ENCODE assay signal across 28 cellular contexts in genomic region chr5:88051148-88051547, GRCh38.
"Had no signal": no experiment of that assay in that cellular context is flagged by ENCODE, and none has a peak within 500 bp of the region (broad histone marks: within the 10 kb centered on the region; RNA-seq: fewer than 3 reads in every experiment).

No MANE protein-coding gene starts in this region.

- DNase-seq: hypothalamus; islet precursor cell; left ventricle myocardium inferior; mesendoderm; midbrain; mucosa of descending colon; naive thymus-derived CD4-positive, alpha-beta T cell; nucleus accumbens; right lobe of liver; stimulated activated CD4-positive, alpha-beta T cell treated with anti-CD3 and anti-CD28 coated beads, Interleukin-1b, Interleukin-23, amount 100 ng/mL, for 48 hours; stimulated activated CD4-positive, alpha-beta T cell treated with anti-CD3 and anti-CD28 coated beads, Interleukin-2, amount 100 ng/mL, for 48 hours; stimulated activated CD4-positive, alpha-beta T cell treated with anti-CD3 and anti-CD28 coated beads, Interleukin-4, amount 100 ng/mL, for 4 hours; stimulated activated CD8-positive, alpha-beta memory T cell treated with anti-CD3 and anti-CD28 coated beads, Interleukin-4, amount 100 ng/mL, for 48 hours; stimulated activated naive CD8-positive, alpha-beta T cell treated with anti-CD3 and anti-CD28 coated beads, Interleukin-15, Interleukin-2, amounts not matched to agents 100 U/mL and 50 U/mL, for 24 hours; stomach; testis; thyroid gland; transverse colon; upper lobe of left lung had no signal

- H3K9ac ChIP-seq: parathyroid adenoma had no signal

- H3K4me1 ChIP-seq: left ventricle myocardium inferior, parathyroid adenoma, right atrium auricular region, right lobe of liver, stomach, testis, thyroid gland, transverse colon, upper lobe of left lung, vagina had no signal

- H2AFZ ChIP-seq: parathyroid adenoma had no signal

- H3K4me2 ChIP-seq: smooth muscle cell had no signal

- H3K79me2 ChIP-seq: parathyroid adenoma had no signal

- H3K4me3 ChIP-seq: left ventricle myocardium inferior, lung, mucosa of descending colon, right atrium auricular region, right lobe of liver, smooth muscle cell, stomach, testis, thyroid gland, transverse colon, upper lobe of left lung, vagina had no signal

- H3K36me3 Mint-ChIP-seq: naive thymus-derived CD4-positive, alpha-beta T cell; natural killer cell treated with Interleukin-12 subunit alpha and Interleukin-12 subunit beta and Interleukin-15 and Interleukin-18, amount 100 ng/mL, for 72 hours; stimulated activated memory B cell treated with anti-CD40 and anti-IgM and Interleukin-4, amounts not matched to agents 10 μg/mL and 1 μg/mL and 100 μg/mL, for 72 hours had no signal

- H3K27me3 ChIP-seq: right atrium auricular region, right lobe of liver, stomach, testis, thyroid gland, transverse colon, upper lobe of left lung, vagina had no signal

- H3K9me3 ChIP-seq: left ventricle myocardium inferior, mucosa of descending colon, right atrium auricular region, right lobe of liver, stomach, testis, thyroid gland, transverse colon, upper lobe of left lung, vagina had no signal

- H3K4me1 Mint-ChIP-seq: naive thymus-derived CD4-positive, alpha-beta T cell; stimulated activated memory B cell treated with anti-CD40 and anti-IgM and Interleukin-4, amounts not matched to agents 10 μg/mL and 1 μg/mL and 100 μg/mL, for 72 hours had no signal

- H3K27ac ChIP-seq: left ventricle myocardium inferior, parathyroid adenoma, right atrium auricular region, right lobe of liver, stomach, testis, thyroid gland, transverse colon, upper lobe of left lung, vagina had no signal

- ATAC-seq: mucosa of descending colon; naive thymus-derived CD4-positive, alpha-beta T cell; natural killer cell treated with Interleukin-12 subunit alpha and Interleukin-12 subunit beta and Interleukin-15 and Interleukin-18, amount 100 ng/mL, for 72 hours; right lobe of liver; stimulated activated memory B cell treated with anti-CD40 and anti-IgM and Interleukin-4, amounts not matched to agents 10 μg/mL and 1 μg/mL and 100 μg/mL, for 72 hours; stimulated activated naive CD8-positive, alpha-beta T cell treated with anti-CD3 and anti-CD28 coated beads, Interleukin-15, Interleukin-2, amounts not matched to agents 100 U/mL and 50 U/mL, for 24 hours had no signal

- H3K27ac Mint-ChIP-seq: naive thymus-derived CD4-positive, alpha-beta T cell; natural killer cell treated with Interleukin-12 subunit alpha and Interleukin-12 subunit beta and Interleukin-15 and Interleukin-18, amount 100 ng/mL, for 72 hours; progenitor cell of endocrine pancreas; stimulated activated memory B cell treated with anti-CD40 and anti-IgM and Interleukin-4, amounts not matched to agents 10 μg/mL and 1 μg/mL and 100 μg/mL, for 72 hours had no signal

- H3K9me3 Mint-ChIP-seq: natural killer cell treated with Interleukin-12 subunit alpha and Interleukin-12 subunit beta and Interleukin-15 and Interleukin-18, amount 100 ng/mL, for 72 hours; neural crest cell had no signal

- H3K36me3 ChIP-seq: left ventricle myocardium inferior, right atrium auricular region, right lobe of liver, stomach, thyroid gland, transverse colon, upper lobe of left lung, vagina had no signal

- H3K27me3 Mint-ChIP-seq: progenitor cell of endocrine pancreas; stimulated activated memory B cell treated with anti-CD40 and anti-IgM and Interleukin-4, amounts not matched to agents 10 μg/mL and 1 μg/mL and 100 μg/mL, for 72 hours had no signal

- H3K4me3 Mint-ChIP-seq: naive thymus-derived CD4-positive, alpha-beta T cell; natural killer cell treated with Interleukin-12 subunit alpha and Interleukin-12 subunit beta and Interleukin-15 and Interleukin-18, amount 100 ng/mL, for 72 hours; neural crest cell; stimulated activated memory B cell treated with anti-CD40 and anti-IgM and Interleukin-4, amounts not matched to agents 10 μg/mL and 1 μg/mL and 100 μg/mL, for 72 hours had no signal
